8 cellular contexts compared by ENCODE assay signal in genomic region chr1:58815680-58816071, GRCh38. TPM values are rescaled to one million over a fixed set of nuclear protein-coding genes. Genes with fewer than 3 reads are reported as not detected.
DNase-seq lines count a peak whose midpoint lies in the region; ATAC-seq and FAIRE-seq lines count a peak whose summit lies in the region.

No MANE protein-coding gene starts in this region.

- H3K9ac ChIP-seq in HUES48 (ENCODE audit: low read depth, low read length) (no peak overlapping the region), iPS-18a (ENCODE audit: low read length) (peak overlapping the region; percentile 45)

- DNase-seq in AG20443 (ENCODE audit: low spot score) = peak; percentile 34
- peak; percentile 89 for DNase-seq in small intestine
- no peak for DNase-seq in GDM1 (lab: John Stamatoyannopoulos, UW)
- no peak for DNase-seq in posterior cingulate gyrus

- H3K4me1 ChIP-seq in HUES48 (ENCODE audit: control insufficient read depth, insufficient read depth, low read length) (peaks cover 16% of the 10 kb centered on the region), iPS-18a (ENCODE audit: control insufficient read depth, low read depth, low read length) (peaks cover 11% of the 10 kb centered on the region), small intestine (ENCODE audit: control insufficient read depth in 2 of 2, insufficient read depth in 1 of 2, low read depth in 1 of 2, low read length in 1 of 2) (peaks cover 4 to 13% of the 10 kb centered on the region in 2 donors)

- peak overlapping the region; percentile 64 for H3K4me3 ChIP-seq in HUES48 (ENCODE audit: low read depth, low read length)
- peak overlapping the region; percentile 69 for H3K4me3 ChIP-seq in iPS-18a (ENCODE audit: low read length)
- peak overlapping the region; percentile 46 to 74 for H3K4me3 ChIP-seq in small intestine (ENCODE audit: low read depth in 1 of 2, low read length in 2 of 2)

- intact Hi-C loops in posterior cingulate gyrus (cut with DNase I) = loop anchor here (1.0 to 2.0 kb wide), 2 partner anchors 33 to 88 kb away; no protein-coding TSS in a partner anchor

- H3K27ac ChIP-seq in HUES48 (ENCODE audit: low read depth, low read length) (peak overlapping the region; percentile 82), adipose tissue (ENCODE audit: low read depth, low read length) (peak overlapping the region; percentile 51), iPS-18a (ENCODE audit: low read length) (no peak overlapping the region), small intestine (ENCODE audit: low read depth in 1 of 2, low read length in 1 of 2) (peak overlapping the region; percentile 99)

- H3K27me3 ChIP-seq in HUES48 (ENCODE audit: control insufficient read depth, insufficient read depth, low read length) (peaks cover 37% of the 10 kb centered on the region), iPS-18a (ENCODE audit: control insufficient read depth, insufficient read depth, low read length) (peaks cover 35% of the 10 kb centered on the region), small intestine (ENCODE audit: control insufficient read depth in 2 of 2, insufficient read depth in 2 of 2, low read length in 2 of 2) (no peaks in the 10 kb centered on the region)

- no peak for FAIRE-seq in small intestine (lab: Jason Lieb, UNC)

- 0% methylated on average over 13 of the region's 13 CpGs for WGBS in adipose tissue, 3 donors
- WGBS in small intestine, 3 donors = 0 to 1% (median 1%) methylated on average over 13 of the region's 13 CpGs

- peak; percentile 12 for ATAC-seq in GM19397 (IDR thresholded peaks at IDR 0.05; ENCODE audit: unreplicated experiment)

- H3K36me3 ChIP-seq in HUES48 (ENCODE audit: control insufficient read depth, insufficient read depth, low read length) = no peaks in the 10 kb centered on the region
- no peaks in the 10 kb centered on the region for H3K36me3 ChIP-seq in iPS-18a (ENCODE audit: control insufficient read depth, low read depth, low read length)
- H3K36me3 ChIP-seq in small intestine (ENCODE audit: control insufficient read depth in 2 of 2, insufficient read depth in 2 of 2, low read length in 2 of 2) = no peaks in the 10 kb centered on the region

- no peaks in the 10 kb centered on the region for H3K9me3 ChIP-seq in HUES48 (ENCODE audit: control insufficient read depth, insufficient read depth, low read length)
- no peaks in the 10 kb centered on the region for H3K9me3 ChIP-seq in iPS-18a (ENCODE audit: control insufficient read depth, low read depth, low read length)
- H3K9me3 ChIP-seq in small intestine (ENCODE audit: control insufficient read depth, low read depth) = no peaks in the 10 kb centered on the region

RNA-seq across cellular contexts. Expression of gene JUN, which starts 31.8 kb away (rescaled TPM):
- polyA plus RNA-seq in adipose tissue (100 to 1,000 TPM in 2 of 3 donors, 10 to 100 TPM in 1; 91.8 to 443 (median 176) TPM), small intestine (10 to 100 TPM; 47.4 to 82.2 (median 50.3) TPM)

Comparison
In these comparisons a context has a peak if more than half of its experiments do, and no peak if none do; other contexts are left out.
1. DNase-seq: peak in AG20443 (single experiment) and small intestine (single experiment); none in GDM1 (single experiment) and posterior cingulate gyrus (0 of 10).
2. Peak in every context shown above with its lines, with median percentiles within 50 percentile points of each other: H3K4me3 ChIP-seq.